ENCODE assay signal across 1 cellular context in the genomic region with DNA sequence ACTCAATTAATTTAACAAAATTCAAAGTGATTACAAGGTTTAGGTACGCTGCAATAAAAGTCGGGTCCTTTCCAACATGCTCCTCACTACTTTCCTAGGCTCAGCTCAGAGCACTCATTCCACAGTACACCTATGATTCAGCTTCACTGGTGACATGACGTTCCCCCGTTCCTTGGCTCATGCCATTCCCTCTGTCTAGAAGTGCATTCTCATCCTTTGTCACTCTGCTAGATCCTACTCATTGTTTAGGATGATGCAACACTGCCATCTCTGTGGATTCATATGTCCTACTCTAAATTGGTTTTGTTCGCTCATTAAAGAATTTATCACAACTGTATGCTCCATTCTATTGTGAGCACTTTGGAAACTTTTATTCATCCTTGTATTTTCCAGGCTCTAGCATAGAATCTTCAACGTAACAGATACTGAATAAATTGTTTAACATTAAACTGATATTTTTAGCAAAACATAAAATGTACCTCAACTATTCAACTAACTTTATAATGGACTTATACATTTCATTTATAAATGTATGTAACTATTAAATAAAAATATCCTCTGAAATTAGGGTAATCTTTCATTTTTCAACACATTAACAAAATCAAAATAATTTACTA.
TF ChIP-seq lines count a peak whose summit lies in the region.

No MANE protein-coding gene starts in this region.

TF ChIP-seq in K562, 482 proteins besides CTCF, POLR2A, EP300 and RAD21 (continued from another document and continues in another):
- TF ChIP-seq, protein P1, sequence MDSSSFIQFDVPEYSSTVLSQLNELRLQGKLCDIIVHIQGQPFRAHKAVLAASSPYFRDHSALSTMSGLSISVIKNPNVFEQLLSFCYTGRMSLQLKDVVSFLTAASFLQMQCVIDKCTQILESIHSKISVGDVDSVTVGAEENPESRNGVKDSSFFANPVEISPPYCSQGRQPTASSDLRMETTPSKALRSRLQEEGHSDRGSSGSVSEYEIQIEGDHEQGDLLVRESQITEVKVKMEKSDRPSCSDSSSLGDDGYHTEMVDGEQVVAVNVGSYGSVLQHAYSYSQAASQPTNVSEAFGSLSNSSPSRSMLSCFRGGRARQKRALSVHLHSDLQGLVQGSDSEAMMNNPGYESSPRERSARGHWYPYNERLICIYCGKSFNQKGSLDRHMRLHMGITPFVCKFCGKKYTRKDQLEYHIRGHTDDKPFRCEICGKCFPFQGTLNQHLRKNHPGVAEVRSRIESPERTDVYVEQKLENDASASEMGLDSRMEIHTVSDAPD (CRISPR knock-in tag; IDR thresholded peaks at IDR 0.05), result no peak
- no peak for TF ChIP-seq ZNF282 (CRISPR knock-in tag; IDR thresholded peaks at IDR 0.05)
- TF ChIP-seq, protein P2, sequence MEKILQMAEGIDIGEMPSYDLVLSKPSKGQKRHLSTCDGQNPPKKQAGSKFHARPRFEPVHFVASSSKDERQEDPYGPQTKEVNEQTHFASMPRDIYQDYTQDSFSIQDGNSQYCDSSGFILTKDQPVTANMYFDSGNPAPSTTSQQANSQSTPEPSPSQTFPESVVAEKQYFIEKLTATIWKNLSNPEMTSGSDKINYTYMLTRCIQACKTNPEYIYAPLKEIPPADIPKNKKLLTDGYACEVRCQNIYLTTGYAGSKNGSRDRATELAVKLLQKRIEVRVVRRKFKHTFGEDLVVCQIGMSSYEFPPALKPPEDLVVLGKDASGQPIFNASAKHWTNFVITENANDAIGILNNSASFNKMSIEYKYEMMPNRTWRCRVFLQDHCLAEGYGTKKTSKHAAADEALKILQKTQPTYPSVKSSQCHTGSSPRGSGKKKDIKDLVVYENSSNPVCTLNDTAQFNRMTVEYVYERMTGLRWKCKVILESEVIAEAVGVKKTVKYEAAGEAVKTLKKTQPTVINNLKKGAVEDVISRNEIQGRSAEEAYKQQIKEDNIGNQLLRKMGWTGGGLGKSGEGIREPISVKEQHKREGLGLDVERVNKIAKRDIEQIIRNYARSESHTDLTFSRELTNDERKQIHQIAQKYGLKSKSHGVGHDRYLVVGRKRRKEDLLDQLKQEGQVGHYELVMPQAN (IDR thresholded peaks at IDR 0.05; ENCODE audit: borderline replicate concordance), result no peak
- TF ChIP-seq, protein P3, sequence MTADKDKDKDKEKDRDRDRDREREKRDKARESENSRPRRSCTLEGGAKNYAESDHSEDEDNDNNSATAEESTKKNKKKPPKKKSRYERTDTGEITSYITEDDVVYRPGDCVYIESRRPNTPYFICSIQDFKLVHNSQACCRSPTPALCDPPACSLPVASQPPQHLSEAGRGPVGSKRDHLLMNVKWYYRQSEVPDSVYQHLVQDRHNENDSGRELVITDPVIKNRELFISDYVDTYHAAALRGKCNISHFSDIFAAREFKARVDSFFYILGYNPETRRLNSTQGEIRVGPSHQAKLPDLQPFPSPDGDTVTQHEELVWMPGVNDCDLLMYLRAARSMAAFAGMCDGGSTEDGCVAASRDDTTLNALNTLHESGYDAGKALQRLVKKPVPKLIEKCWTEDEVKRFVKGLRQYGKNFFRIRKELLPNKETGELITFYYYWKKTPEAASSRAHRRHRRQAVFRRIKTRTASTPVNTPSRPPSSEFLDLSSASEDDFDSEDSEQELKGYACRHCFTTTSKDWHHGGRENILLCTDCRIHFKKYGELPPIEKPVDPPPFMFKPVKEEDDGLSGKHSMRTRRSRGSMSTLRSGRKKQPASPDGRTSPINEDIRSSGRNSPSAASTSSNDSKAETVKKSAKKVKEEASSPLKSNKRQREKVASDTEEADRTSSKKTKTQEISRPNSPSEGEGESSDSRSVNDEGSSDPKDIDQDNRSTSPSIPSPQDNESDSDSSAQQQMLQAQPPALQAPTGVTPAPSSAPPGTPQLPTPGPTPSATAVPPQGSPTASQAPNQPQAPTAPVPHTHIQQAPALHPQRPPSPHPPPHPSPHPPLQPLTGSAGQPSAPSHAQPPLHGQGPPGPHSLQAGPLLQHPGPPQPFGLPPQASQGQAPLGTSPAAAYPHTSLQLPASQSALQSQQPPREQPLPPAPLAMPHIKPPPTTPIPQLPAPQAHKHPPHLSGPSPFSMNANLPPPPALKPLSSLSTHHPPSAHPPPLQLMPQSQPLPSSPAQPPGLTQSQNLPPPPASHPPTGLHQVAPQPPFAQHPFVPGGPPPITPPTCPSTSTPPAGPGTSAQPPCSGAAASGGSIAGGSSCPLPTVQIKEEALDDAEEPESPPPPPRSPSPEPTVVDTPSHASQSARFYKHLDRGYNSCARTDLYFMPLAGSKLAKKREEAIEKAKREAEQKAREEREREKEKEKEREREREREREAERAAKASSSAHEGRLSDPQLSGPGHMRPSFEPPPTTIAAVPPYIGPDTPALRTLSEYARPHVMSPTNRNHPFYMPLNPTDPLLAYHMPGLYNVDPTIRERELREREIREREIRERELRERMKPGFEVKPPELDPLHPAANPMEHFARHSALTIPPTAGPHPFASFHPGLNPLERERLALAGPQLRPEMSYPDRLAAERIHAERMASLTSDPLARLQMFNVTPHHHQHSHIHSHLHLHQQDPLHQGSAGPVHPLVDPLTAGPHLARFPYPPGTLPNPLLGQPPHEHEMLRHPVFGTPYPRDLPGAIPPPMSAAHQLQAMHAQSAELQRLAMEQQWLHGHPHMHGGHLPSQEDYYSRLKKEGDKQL (CRISPR knock-in tag; IDR thresholded peaks at IDR 0.05; ENCODE audit: borderline replicate concordance), result no peak
- no peak for TF ChIP-seq ASH1L (IDR thresholded peaks at IDR 0.05; ENCODE audit: borderline replicate concordance, low read depth, partially characterized antibody)
- TF ChIP-seq, protein P4, sequence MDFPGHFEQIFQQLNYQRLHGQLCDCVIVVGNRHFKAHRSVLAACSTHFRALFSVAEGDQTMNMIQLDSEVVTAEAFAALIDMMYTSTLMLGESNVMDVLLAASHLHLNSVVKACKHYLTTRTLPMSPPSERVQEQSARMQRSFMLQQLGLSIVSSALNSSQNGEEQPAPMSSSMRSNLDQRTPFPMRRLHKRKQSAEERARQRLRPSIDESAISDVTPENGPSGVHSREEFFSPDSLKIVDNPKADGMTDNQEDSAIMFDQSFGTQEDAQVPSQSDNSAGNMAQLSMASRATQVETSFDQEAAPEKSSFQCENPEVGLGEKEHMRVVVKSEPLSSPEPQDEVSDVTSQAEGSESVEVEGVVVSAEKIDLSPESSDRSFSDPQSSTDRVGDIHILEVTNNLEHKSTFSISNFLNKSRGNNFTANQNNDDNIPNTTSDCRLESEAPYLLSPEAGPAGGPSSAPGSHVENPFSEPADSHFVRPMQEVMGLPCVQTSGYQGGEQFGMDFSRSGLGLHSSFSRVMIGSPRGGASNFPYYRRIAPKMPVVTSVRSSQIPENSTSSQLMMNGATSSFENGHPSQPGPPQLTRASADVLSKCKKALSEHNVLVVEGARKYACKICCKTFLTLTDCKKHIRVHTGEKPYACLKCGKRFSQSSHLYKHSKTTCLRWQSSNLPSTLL (IDR thresholded peaks at IDR 0.05), result no peak
- TF ChIP-seq, protein P5, sequence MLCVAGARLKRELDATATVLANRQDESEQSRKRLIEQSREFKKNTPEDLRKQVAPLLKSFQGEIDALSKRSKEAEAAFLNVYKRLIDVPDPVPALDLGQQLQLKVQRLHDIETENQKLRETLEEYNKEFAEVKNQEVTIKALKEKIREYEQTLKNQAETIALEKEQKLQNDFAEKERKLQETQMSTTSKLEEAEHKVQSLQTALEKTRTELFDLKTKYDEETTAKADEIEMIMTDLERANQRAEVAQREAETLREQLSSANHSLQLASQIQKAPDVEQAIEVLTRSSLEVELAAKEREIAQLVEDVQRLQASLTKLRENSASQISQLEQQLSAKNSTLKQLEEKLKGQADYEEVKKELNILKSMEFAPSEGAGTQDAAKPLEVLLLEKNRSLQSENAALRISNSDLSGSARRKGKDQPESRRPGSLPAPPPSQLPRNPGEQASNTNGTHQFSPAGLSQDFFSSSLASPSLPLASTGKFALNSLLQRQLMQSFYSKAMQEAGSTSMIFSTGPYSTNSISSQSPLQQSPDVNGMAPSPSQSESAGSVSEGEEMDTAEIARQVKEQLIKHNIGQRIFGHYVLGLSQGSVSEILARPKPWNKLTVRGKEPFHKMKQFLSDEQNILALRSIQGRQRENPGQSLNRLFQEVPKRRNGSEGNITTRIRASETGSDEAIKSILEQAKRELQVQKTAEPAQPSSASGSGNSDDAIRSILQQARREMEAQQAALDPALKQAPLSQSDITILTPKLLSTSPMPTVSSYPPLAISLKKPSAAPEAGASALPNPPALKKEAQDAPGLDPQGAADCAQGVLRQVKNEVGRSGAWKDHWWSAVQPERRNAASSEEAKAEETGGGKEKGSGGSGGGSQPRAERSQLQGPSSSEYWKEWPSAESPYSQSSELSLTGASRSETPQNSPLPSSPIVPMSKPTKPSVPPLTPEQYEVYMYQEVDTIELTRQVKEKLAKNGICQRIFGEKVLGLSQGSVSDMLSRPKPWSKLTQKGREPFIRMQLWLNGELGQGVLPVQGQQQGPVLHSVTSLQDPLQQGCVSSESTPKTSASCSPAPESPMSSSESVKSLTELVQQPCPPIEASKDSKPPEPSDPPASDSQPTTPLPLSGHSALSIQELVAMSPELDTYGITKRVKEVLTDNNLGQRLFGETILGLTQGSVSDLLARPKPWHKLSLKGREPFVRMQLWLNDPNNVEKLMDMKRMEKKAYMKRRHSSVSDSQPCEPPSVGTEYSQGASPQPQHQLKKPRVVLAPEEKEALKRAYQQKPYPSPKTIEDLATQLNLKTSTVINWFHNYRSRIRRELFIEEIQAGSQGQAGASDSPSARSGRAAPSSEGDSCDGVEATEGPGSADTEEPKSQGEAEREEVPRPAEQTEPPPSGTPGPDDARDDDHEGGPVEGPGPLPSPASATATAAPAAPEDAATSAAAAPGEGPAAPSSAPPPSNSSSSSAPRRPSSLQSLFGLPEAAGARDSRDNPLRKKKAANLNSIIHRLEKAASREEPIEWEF (CRISPR knock-in tag; IDR thresholded peaks at IDR 0.05), result no peak
- peak; percentile 90 for TF ChIP-seq JUN (IDR thresholded peaks at IDR 0.05; ENCODE audit: borderline replicate concordance, low read depth, low read length)
- TF ChIP-seq JUN (CRISPR knock-in tag; IDR thresholded peaks at IDR 0.05; ENCODE audit: borderline replicate concordance), result no peak
- TF ChIP-seq, protein P6, sequence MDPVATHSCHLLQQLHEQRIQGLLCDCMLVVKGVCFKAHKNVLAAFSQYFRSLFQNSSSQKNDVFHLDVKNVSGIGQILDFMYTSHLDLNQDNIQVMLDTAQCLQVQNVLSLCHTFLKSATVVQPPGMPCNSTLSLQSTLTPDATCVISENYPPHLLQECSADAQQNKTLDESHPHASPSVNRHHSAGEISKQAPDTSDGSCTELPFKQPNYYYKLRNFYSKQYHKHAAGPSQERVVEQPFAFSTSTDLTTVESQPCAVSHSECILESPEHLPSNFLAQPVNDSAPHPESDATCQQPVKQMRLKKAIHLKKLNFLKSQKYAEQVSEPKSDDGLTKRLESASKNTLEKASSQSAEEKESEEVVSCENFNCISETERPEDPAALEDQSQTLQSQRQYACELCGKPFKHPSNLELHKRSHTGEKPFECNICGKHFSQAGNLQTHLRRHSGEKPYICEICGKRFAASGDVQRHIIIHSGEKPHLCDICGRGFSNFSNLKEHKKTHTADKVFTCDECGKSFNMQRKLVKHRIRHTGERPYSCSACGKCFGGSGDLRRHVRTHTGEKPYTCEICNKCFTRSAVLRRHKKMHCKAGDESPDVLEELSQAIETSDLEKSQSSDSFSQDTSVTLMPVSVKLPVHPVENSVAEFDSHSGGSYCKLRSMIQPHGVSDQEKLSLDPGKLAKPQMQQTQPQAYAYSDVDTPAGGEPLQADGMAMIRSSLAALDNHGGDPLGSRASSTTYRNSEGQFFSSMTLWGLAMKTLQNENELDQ (CRISPR knock-in tag; IDR thresholded peaks at IDR 0.05; ENCODE audit: borderline replicate concordance), result no peak
- TF ChIP-seq SETDB1 (IDR thresholded peaks at IDR 0.05; ENCODE audit: low read length), result no peak
- no peak for TF ChIP-seq CHD2 (IDR thresholded peaks at IDR 0.05; ENCODE audit: low read depth, low read length)
- TF ChIP-seq SMAD4 (CRISPR knock-in tag; conservative IDR thresholded peaks at IDR 0.05), result peak; percentile 61; the same call in 1 of the 2 replicates
- TF ChIP-seq ZNF134 (CRISPR knock-in tag; conservative IDR thresholded peaks at IDR 0.05), result no peak
- no peak for TF ChIP-seq STAT5A (IDR thresholded peaks at IDR 0.05; ENCODE audit: borderline replicate concordance, low read length)
- TF ChIP-seq SMAD3 (CRISPR knock-in tag; conservative IDR thresholded peaks at IDR 0.05), result peak; percentile 78
- TF ChIP-seq, protein P7, sequence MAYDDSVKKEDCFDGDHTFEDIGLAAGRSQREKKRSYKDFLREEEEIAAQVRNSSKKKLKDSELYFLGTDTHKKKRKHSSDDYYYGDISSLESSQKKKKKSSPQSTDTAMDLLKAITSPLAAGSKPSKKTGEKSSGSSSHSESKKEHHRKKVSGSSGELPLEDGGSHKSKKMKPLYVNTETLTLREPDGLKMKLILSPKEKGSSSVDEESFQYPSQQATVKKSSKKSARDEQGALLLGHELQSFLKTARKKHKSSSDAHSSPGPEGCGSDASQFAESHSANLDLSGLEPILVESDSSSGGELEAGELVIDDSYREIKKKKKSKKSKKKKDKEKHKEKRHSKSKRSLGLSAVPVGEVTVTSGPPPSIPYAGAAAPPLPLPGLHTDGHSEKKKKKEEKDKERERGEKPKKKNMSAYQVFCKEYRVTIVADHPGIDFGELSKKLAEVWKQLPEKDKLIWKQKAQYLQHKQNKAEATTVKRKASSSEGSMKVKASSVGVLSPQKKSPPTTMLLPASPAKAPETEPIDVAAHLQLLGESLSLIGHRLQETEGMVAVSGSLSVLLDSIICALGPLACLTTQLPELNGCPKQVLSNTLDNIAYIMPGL (CRISPR knock-in tag; IDR thresholded peaks at IDR 0.05), result no peak
- TF ChIP-seq NCOA2 (IDR thresholded peaks at IDR 0.05; ENCODE audit: partially characterized antibody in 2 of 2), result no peak
- 0 out of 2 replicates have a peak, but pooled peaks have one; percentile 31 for TF ChIP-seq MTA2 (IDR thresholded peaks at IDR 0.05; ENCODE audit: low read depth)
- TF ChIP-seq HNRNPL (IDR thresholded peaks at IDR 0.05; ENCODE audit: low read depth, low read length), result no peak
- no peak for TF ChIP-seq ZFX (CRISPR knock-in tag; IDR thresholded peaks at IDR 0.05)
- no peak for TF ChIP-seq ZNF224 (CRISPR knock-in tag; IDR thresholded peaks at IDR 0.05)
- TF ChIP-seq ZNF551 (CRISPR knock-in tag; IDR thresholded peaks at IDR 0.05), result no peak
- TF ChIP-seq, protein P8, sequence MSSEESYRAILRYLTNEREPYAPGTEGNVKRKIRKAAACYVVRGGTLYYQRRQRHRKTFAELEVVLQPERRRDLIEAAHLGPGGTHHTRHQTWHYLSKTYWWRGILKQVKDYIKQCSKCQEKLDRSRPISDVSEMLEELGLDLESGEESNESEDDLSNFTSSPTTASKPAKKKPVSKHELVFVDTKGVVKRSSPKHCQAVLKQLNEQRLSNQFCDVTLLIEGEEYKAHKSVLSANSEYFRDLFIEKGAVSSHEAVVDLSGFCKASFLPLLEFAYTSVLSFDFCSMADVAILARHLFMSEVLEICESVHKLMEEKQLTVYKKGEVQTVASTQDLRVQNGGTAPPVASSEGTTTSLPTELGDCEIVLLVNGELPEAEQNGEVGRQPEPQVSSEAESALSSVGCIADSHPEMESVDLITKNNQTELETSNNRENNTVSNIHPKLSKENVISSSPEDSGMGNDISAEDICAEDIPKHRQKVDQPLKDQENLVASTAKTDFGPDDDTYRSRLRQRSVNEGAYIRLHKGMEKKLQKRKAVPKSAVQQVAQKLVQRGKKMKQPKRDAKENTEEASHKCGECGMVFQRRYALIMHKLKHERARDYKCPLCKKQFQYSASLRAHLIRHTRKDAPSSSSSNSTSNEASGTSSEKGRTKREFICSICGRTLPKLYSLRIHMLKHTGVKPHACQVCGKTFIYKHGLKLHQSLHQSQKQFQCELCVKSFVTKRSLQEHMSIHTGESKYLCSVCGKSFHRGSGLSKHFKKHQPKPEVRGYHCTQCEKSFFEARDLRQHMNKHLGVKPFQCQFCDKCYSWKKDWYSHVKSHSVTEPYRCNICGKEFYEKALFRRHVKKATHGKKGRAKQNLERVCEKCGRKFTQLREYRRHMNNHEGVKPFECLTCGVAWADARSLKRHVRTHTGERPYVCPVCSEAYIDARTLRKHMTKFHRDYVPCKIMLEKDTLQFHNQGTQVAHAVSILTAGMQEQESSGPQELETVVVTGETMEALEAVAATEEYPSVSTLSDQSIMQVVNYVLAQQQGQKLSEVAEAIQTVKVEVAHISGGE (CRISPR knock-in tag; IDR thresholded peaks at IDR 0.05), result no peak
- peak; percentile 67; the same call in 1 of the 2 replicates for TF ChIP-seq GATAD2B (IDR thresholded peaks at IDR 0.05; ENCODE audit: borderline replicate concordance)
- no peak for TF ChIP-seq PML (IDR thresholded peaks at IDR 0.05; ENCODE audit: low read length)
